ENCODE assay signal across 13 cellular contexts in genomic region chr11:69012092-69013008, GRCh38. TPM values are rescaled to one million over a fixed set of nuclear protein-coding genes. Genes with fewer than 3 reads are reported as not detected.
DNase-seq lines count a peak whose midpoint lies in the region; ATAC-seq and TF ChIP-seq lines count a peak whose summit lies in the region.
"Had no signal": no experiment of that assay in that cellular context is flagged by ENCODE, and none has a peak within 500 bp of the region (broad histone marks: within the 10 kb centered on the region; RNA-seq: fewer than 3 reads in every experiment).

No MANE protein-coding gene starts in this region.

- peaks cover 3% of the 10 kb centered on the region in 2 donors for H3K36me3 Mint-ChIP-seq in CD14-positive monocyte
- H3K36me3 Mint-ChIP-seq: CD4-positive, alpha-beta memory T cell; naive thymus-derived CD4-positive, alpha-beta T cell had no signal

- TF ChIP-seq POLR2A in prostate gland (IDR thresholded peaks at IDR 0.05) = no peak

- peak overlapping the region; percentile 65 for H3K27ac ChIP-seq in right cardiac atrium (ENCODE audit: low read length)
- H3K27ac ChIP-seq in prostate gland = peak overlapping the region; percentile 84 to 87

- H3K4me3 ChIP-seq in adipocyte (ENCODE audit: low read length) = peak overlapping the region; percentile 85
- peak overlapping the region; percentile 37 for H3K4me3 ChIP-seq in right cardiac atrium (ENCODE audit: low read length)
- H3K4me3 ChIP-seq in prostate gland = peak overlapping the region; percentile 36 to 37

- peak overlapping the region; percentile 9 to 64 for H3K4me3 Mint-ChIP-seq in CD14-positive monocyte

- H3K36me3 ChIP-seq in adipocyte (ENCODE audit: control insufficient read depth, insufficient read depth, low read length, severe bottlenecking) (no peaks in the 10 kb centered on the region), prostate gland (no peaks in the 10 kb centered on the region)

- peaks cover 47% of the 10 kb centered on the region for H3K4me1 Mint-ChIP-seq in CD14-positive monocyte

- H3K27ac Mint-ChIP-seq in CD14-positive monocyte = peak overlapping the region in 1 of 7 donors; percentile 40
- H3K27ac Mint-ChIP-seq: naive thymus-derived CD4-positive, alpha-beta T cell had no signal

- DNase-seq in CD14-positive monocyte (ENCODE audit: low spot score) = no peak
- DNase-seq in adipocyte (ENCODE audit: low read depth) = peak; percentile 70
- peak in 2 of 3 donors; percentile 46 to 68 for DNase-seq in right cardiac atrium
- DNase-seq in prostate gland (ENCODE audit: low spot score) = no peak
- no peak for DNase-seq in OCI-M2 (lab: John Stamatoyannopoulos, UW; ENCODE audit: unreplicated experiment)
- no peak for DNase-seq in D341Med (ENCODE audit: low spot score)
- DNase-seq: cortex of kidney; naive thymus-derived CD4-positive, alpha-beta T cell; NCI-H1436 treated with DMSO at 0.1 percent for 48 hours had no signal

- peak overlapping the region; percentile 92 for H3K9ac ChIP-seq in adipocyte (ENCODE audit: low read length)

- peaks cover 31 to 62% (median 61%) of the 10 kb centered on the region in 3 donors for H3K27me3 Mint-ChIP-seq in CD14-positive monocyte (ENCODE audit: low read depth in 3 of 3)

- ATAC-seq in right cardiac atrium (no peak), HG03039 (IDR thresholded peaks at IDR 0.05; ENCODE audit: unreplicated experiment) (no peak), GM21526 (IDR thresholded peaks at IDR 0.05; ENCODE audit: low FRiP score, unreplicated experiment) (no peak)

- intact Hi-C loops in CD14-positive monocyte (cut with micrococcal nuclease) (no loop called here), right cardiac atrium (cut with DNase I) (loop anchor here in 1 of 4 donors (10.0 kb wide), 1 partner anchor 68 kb away; no protein-coding TSS in a partner anchor), prostate gland (cut with DNase I) (loop anchor here (5.0 kb wide), 2 partner anchors 70 to 630 kb away; partner anchors contain the start of gene CCND1)

- TF ChIP-seq CTCF in CD14-positive monocyte (IDR thresholded peaks at IDR 0.05) (no peak), prostate gland (IDR thresholded peaks at IDR 0.05) (no peak)

- H3K9me3 Mint-ChIP-seq in CD14-positive monocyte = peaks cover 0 to 3% (median 2%) of the 10 kb centered on the region in 7 donors
- H3K9me3 Mint-ChIP-seq: CD4-positive, alpha-beta memory T cell; naive thymus-derived CD4-positive, alpha-beta T cell had no signal

- H3K4me1 ChIP-seq in adipocyte (ENCODE audit: control insufficient read depth, insufficient read depth, low read length) = peaks cover 62% of the 10 kb centered on the region
- H3K4me1 ChIP-seq in right cardiac atrium (ENCODE audit: control insufficient read depth, insufficient read depth, low read length) = peaks cover 2% of the 10 kb centered on the region
- no peaks in the 10 kb centered on the region for H3K4me1 ChIP-seq in prostate gland (replicated peaks)

- H3K27me3 ChIP-seq in adipocyte (replicated peaks; ENCODE audit: control insufficient read depth, insufficient read depth, low read length) (no peaks in the 10 kb centered on the region), right cardiac atrium (ENCODE audit: control insufficient read depth, insufficient read depth) (no peaks in the 10 kb centered on the region), prostate gland (replicated peaks; ENCODE audit: insufficient read depth) (no peaks in the 10 kb centered on the region)

- H3K9me3 ChIP-seq in adipocyte (ENCODE audit: control insufficient read depth, low read length) (no peaks in the 10 kb centered on the region), right cardiac atrium (ENCODE audit: control insufficient read depth, low read length) (no peaks in the 10 kb centered on the region), prostate gland (no peaks in the 10 kb centered on the region)

- 41% methylated on average over 21 of the region's 21 CpGs for WGBS in right cardiac atrium
- WGBS in prostate gland = 56% methylated on average over 20 of the region's 21 CpGs

RNA-seq across cellular contexts. Expression of gene MRGPRF, which starts 0.7 kb away (rescaled TPM):
- polyA plus RNA-seq in CD14-positive monocyte (under 1 TPM in 1 of 2 donors, not detected in 1; 0.22 TPM), right cardiac atrium (9.4 TPM)
- total RNA-seq in right cardiac atrium (10 to 100 TPM in 2 of 4 donors, 1 to 10 TPM in 2; 4.6 to 16.2 (median 9.3) TPM), prostate gland (10 to 100 TPM; 20.0 to 53.3 TPM)
- total RNA-seq: activated CD8-positive, alpha-beta memory T cell treated with anti-CD3 and anti-CD28 coated beads for 36 hours; CD4-positive, alpha-beta memory T cell; naive thymus-derived CD4-positive, alpha-beta T cell had no signal
- polyA plus RNA-seq: CD4-positive, alpha-beta memory T cell; naive thymus-derived CD4-positive, alpha-beta T cell had no signal

RNA-seq across cellular contexts. Expression of gene MRGPRD, which starts 31.6 kb away (rescaled TPM):
- polyA plus RNA-seq in CD14-positive monocyte = not detected
- not detected for total RNA-seq in right cardiac atrium
- not detected for polyA plus RNA-seq in right cardiac atrium
- total RNA-seq in prostate gland = not detected
- total RNA-seq: activated CD8-positive, alpha-beta memory T cell treated with anti-CD3 and anti-CD28 coated beads for 36 hours; CD4-positive, alpha-beta memory T cell; naive thymus-derived CD4-positive, alpha-beta T cell had no signal

RNA-seq across cellular contexts. Expression of gene TPCN2, which starts 36.4 kb away (rescaled TPM):
- polyA plus RNA-seq in CD14-positive monocyte (10 to 100 TPM; 29.3 to 31.5 TPM), right cardiac atrium (7.0 TPM)
- total RNA-seq in right cardiac atrium (10 to 100 TPM in 1 of 4 donors, 1 to 10 TPM in 3; 7.2 to 11.1 (median 9.0) TPM), prostate gland (10 to 100 TPM; 17.6 to 31.0 TPM)

Comparison
In these comparisons a context has a peak if more than half of its experiments do, and no peak if none do; other contexts are left out.
1. DNase-seq: peak in adipocyte (single experiment) and right cardiac atrium (2 of 3); none in CD14-positive monocyte (single experiment), prostate gland (single experiment), OCI-M2 (single experiment) and D341Med (single experiment).
2. Peak in every context shown above with its lines, with median percentiles within 50 percentile points of each other: H3K4me3 ChIP-seq.